27 cellular contexts compared by ENCODE assay signal in the genomic region with DNA sequence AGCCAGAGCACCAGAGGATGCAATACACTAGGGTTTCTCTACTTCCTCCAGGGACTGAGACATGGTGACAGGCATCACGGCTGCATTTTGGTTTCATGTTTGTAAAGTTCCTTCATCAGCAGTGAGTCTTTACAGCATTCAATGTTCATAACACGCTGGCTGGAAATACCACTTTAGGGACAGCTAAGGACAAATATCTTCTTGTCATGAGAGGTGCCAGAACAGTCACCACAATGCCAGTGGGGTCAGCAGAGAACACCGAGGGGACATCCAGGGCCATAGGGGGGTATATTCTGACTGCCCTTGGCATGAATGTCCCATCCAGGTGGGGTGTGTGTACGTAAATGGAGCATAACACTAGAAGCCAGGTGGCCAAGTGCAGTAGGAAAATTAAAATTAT.
"Had no signal": no experiment of that assay in that cellular context is flagged by ENCODE, and none has a peak within 500 bp of the region (broad histone marks: within the 10 kb centered on the region; RNA-seq: fewer than 3 reads in every experiment).

No MANE protein-coding gene starts in this region.

- DNase-seq: activated CD4-positive, alpha-beta memory T cell treated with anti-CD3 and anti-CD28 coated beads for 36 hours; activated CD4-positive, alpha-beta T cell treated with anti-CD3 and anti-CD28 coated beads for 36 hours; activated CD4-positive, alpha-beta T cell treated with anti-CD3 and anti-CD28 coated beads, Interleukin-2, amount 10 ng/mL, durations not matched to agents 24 days and 14 days; activated CD4-positive, CD25-positive, alpha-beta regulatory T cell; activated CD4-positive, CD25-positive, alpha-beta regulatory T cell treated with anti-CD3 and anti-CD28 coated beads, Interleukin-2, amount 50 U/mL, for 72 hours; activated CD8-positive, alpha-beta memory T cell treated with anti-CD3 and anti-CD28 coated beads, Interleukin-2, amount 10 ng/mL, durations not matched to agents 7 days and 5 days; activated CD8-positive, alpha-beta memory T cell treated with anti-CD3 and anti-CD28 coated beads, Interleukin-2, amount 50 U/mL, for 4 hours; activated CD8-positive, alpha-beta T cell treated with anti-CD3 and anti-CD28 coated beads, Interleukin-2, amount 10 ng/mL, durations not matched to agents 7 days and 5 days; activated effector memory CD4-positive, alpha-beta T cell treated with anti-CD3 and anti-CD28 coated beads, Interleukin-2, amount 50 U/mL, for 16 hours; activated naive CD4-positive, alpha-beta T cell treated with anti-CD3 and anti-CD28 coated beads for 36 hours; activated naive CD8-positive, alpha-beta T cell treated with anti-CD3 and anti-CD28 coated beads for 36 hours; activated naive CD8-positive, alpha-beta T cell treated with anti-CD3 and anti-CD28 coated beads, Interleukin-2, amount 50 U/mL, for 24 hours; activated T-cell treated with anti-CD3 and anti-CD28 coated beads, Interleukin-2, amount 50 U/mL, for 1 hour; activated T-cell treated with anti-CD3 and anti-CD28 coated beads, Interleukin-2, amount 50 U/mL, for 48 hours; amygdala; aorta; body of pancreas; central memory CD4-positive, alpha-beta T cell; cerebellar nuclear complex; colonic mucosa; effector CD8-positive, alpha-beta T cell; esophagus squamous epithelium; foreskin melanocyte; T-helper 2 cell had no signal

- H3K9me3 ChIP-seq: adrenal gland, body of pancreas, colonic mucosa, esophagus squamous epithelium, gastroesophageal sphincter had no signal

- H3K27me3 ChIP-seq: adrenal gland, body of pancreas, colonic mucosa, esophagus squamous epithelium, gastroesophageal sphincter had no signal

- H3K4me1 ChIP-seq: adrenal gland, body of pancreas, colonic mucosa, esophagus squamous epithelium had no signal

- H3K27ac ChIP-seq: adrenal gland, body of pancreas, colonic mucosa, epithelial cell of prostate, esophagus squamous epithelium, gastroesophageal sphincter had no signal

- H3K4me3 ChIP-seq: adrenal gland, body of pancreas, colonic mucosa, esophagus squamous epithelium, gastroesophageal sphincter had no signal

- H3K36me3 ChIP-seq: adrenal gland, colonic mucosa, esophagus squamous epithelium, gastroesophageal sphincter had no signal

- ATAC-seq: activated CD4-positive, alpha-beta T cell treated with anti-CD3 and anti-CD28 coated beads for 36 hours; activated CD8-positive, alpha-beta memory T cell treated with anti-CD3 and anti-CD28 coated beads, Interleukin-2, amount 10 ng/mL, durations not matched to agents 7 days and 5 days; activated CD8-positive, alpha-beta T cell treated with anti-CD3 and anti-CD28 coated beads, Interleukin-2, amount 10 ng/mL, durations not matched to agents 7 days and 5 days; activated naive CD8-positive, alpha-beta T cell treated with anti-CD3 and anti-CD28 coated beads, Interleukin-2, amount 50 U/mL, for 24 hours; body of pancreas; gastroesophageal sphincter had no signal
